ENCODE assay signal across 8 cellular contexts in genomic region chr5:95858661-95859326, GRCh38. TPM values are rescaled to one million over a fixed set of nuclear protein-coding genes. Genes with fewer than 3 reads are reported as not detected.
DNase-seq lines count a peak whose midpoint lies in the region; ATAC-seq and TF ChIP-seq lines count a peak whose summit lies in the region.

No MANE protein-coding gene starts in this region.

- intact Hi-C loops in ovary (cut with DNase I): loop anchor here (2.0 to 10.0 kb wide), 5 partner anchors 102 to 479 kb away; partner anchors contain the start of gene ELL2 (in 3 of the 4)

- TF ChIP-seq POLR2A in ovary (IDR thresholded peaks at IDR 0.05): peak; percentile 34

- H3K4me1 ChIP-seq in ovary (ENCODE audit: insufficient read depth): peaks cover 13% of the 10 kb centered on the region
- peaks cover 52 to 75% of the 10 kb centered on the region in 2 donors for H3K4me1 ChIP-seq in thoracic aorta (ENCODE audit: control insufficient read depth in 1 of 2, low read depth in 2 of 2)

- no peaks in the 10 kb centered on the region for H3K36me3 Mint-ChIP-seq in activated naive CD8-positive, alpha-beta T cell

- peaks cover 49% of the 10 kb centered on the region for H3K4me1 Mint-ChIP-seq in activated naive CD8-positive, alpha-beta T cell (ENCODE audit: low read depth)

- CTCF ChIA-PET in GM10248 (lab: Yijun Ruan, JAX): interaction anchor here (1.0 to 9.3 kb wide), 22 partner anchors 9 to 829 kb away, joined by 3 to 119 read pairs (median 4); partner anchors contain the start of gene RFESD

- WGBS in ovary, 3 donors: 0 to 1% (median 1%) methylated on average over 23 of the region's 23 CpGs

- TF ChIP-seq CTCF in GM10248 (IDR thresholded peaks at IDR 0.05; ENCODE audit: control extremely low read depth, extremely low read depth, low read depth, missing control alignments) (peak; percentile 98), ovary (IDR thresholded peaks at IDR 0.05) (peak; percentile 97 to 100 (median 99)), thoracic aorta (IDR thresholded peaks at IDR 0.05) (peak; percentile 99)

- peak; percentile 91 for TF ChIP-seq EP300 in ovary (IDR thresholded peaks at IDR 0.05)

- H3K27ac Mint-ChIP-seq in activated naive CD8-positive, alpha-beta T cell: peak overlapping the region; percentile 88

- peak overlapping the region; percentile 56 to 83 for H3K27ac ChIP-seq in ovary
- H3K27ac ChIP-seq in thoracic aorta: peak overlapping the region; percentile 96 to 97

- POLR2A ChIA-PET in GM10248 (lab: Yijun Ruan, JAX): no interaction called here

- H3K36me3 ChIP-seq in ovary: no peaks in the 10 kb centered on the region
- no peaks in the 10 kb centered on the region for H3K36me3 ChIP-seq in thoracic aorta

- no peaks in the 10 kb centered on the region for H3K27me3 Mint-ChIP-seq in activated naive CD8-positive, alpha-beta T cell

- no peaks in the 10 kb centered on the region for H3K9me3 Mint-ChIP-seq in activated naive CD8-positive, alpha-beta T cell (ENCODE audit: low read depth)

- peak overlapping the region; percentile 17 for H3K4me3 ChIP-seq in ovary
- peak overlapping the region; percentile 65 for H3K4me3 ChIP-seq in thoracic aorta

- H3K4me3 Mint-ChIP-seq in activated naive CD8-positive, alpha-beta T cell: peak overlapping the region; percentile 52

- DNase-seq in GM10248 (ENCODE audit: extremely low spot score) (peak; percentile 89), MV-4-11 (lab: John Stamatoyannopoulos, UW) (peak; percentile 91), SKM-1 (lab: John Stamatoyannopoulos, UW; ENCODE audit: unreplicated experiment) (peak; percentile 81), glomerular visceral epithelial cell (ENCODE audit: extremely low spot score) (peak; percentile 98), ovary (peak; percentile 90 to 94 (median 91)), thoracic aorta (ENCODE audit: low spot score) (peak; percentile 96)

- peak; percentile 81 for ATAC-seq in HG02571 (IDR thresholded peaks at IDR 0.05; ENCODE audit: unreplicated experiment)
- peak; percentile 79 for ATAC-seq in thoracic aorta (ENCODE audit: insufficient number of reproducible peaks, low FRiP score, low read depth)

- H3K27me3 ChIP-seq in ovary (no peaks in the 10 kb centered on the region), thoracic aorta (replicated peaks; ENCODE audit: insufficient read depth) (no peaks in the 10 kb centered on the region)

- H3K9me3 ChIP-seq in ovary: no peaks in the 10 kb centered on the region
- H3K9me3 ChIP-seq in thoracic aorta: no peaks in the 10 kb centered on the region

RNA-seq across cellular contexts. Expression of gene GLRX, which starts 36.3 kb away (rescaled TPM):
- total RNA-seq in ovary: 10 to 100 TPM in 4 of 7 donors, 1 to 10 TPM in 3; 4.1 to 17.8 (median 11.3) TPM
- polyA plus RNA-seq in ovary: 10 to 100 TPM; 16.7 to 35.7 TPM
- 100 to 1,000 TPM in 1 of 2 donors, 10 to 100 TPM in 1; 29.2 to 148 TPM for total RNA-seq in thoracic aorta

Comparison
In these comparisons a context has a peak if more than half of its experiments do, and no peak if none do; other contexts are left out.
1. Peak in every context shown above with its lines: DNase-seq, ATAC-seq, H3K4me3 ChIP-seq and H3K27ac ChIP-seq.